In genomic region chr19:39377373-39378362, GRCh38 we compare ENCODE assay signal across 1 cellular context.
TF ChIP-seq lines count a peak whose summit lies in the region.

No MANE protein-coding gene starts in this region.

TF ChIP-seq in liver, 16 proteins besides CTCF, POLR2A, EP300 and RAD21 (continued from another document):
- no peak for TF ChIP-seq TAF1 (conservative IDR thresholded peaks at IDR 0.05)
- TF ChIP-seq, protein P1, sequence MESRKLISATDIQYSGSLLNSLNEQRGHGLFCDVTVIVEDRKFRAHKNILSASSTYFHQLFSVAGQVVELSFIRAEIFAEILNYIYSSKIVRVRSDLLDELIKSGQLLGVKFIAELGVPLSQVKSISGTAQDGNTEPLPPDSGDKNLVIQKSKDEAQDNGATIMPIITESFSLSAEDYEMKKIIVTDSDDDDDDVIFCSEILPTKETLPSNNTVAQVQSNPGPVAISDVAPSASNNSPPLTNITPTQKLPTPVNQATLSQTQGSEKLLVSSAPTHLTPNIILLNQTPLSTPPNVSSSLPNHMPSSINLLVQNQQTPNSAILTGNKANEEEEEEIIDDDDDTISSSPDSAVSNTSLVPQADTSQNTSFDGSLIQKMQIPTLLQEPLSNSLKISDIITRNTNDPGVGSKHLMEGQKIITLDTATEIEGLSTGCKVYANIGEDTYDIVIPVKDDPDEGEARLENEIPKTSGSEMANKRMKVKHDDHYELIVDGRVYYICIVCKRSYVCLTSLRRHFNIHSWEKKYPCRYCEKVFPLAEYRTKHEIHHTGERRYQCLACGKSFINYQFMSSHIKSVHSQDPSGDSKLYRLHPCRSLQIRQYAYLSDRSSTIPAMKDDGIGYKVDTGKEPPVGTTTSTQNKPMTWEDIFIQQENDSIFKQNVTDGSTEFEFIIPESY (IDR thresholded peaks at IDR 0.05): peak; percentile 70
- TF ChIP-seq, protein P2, sequence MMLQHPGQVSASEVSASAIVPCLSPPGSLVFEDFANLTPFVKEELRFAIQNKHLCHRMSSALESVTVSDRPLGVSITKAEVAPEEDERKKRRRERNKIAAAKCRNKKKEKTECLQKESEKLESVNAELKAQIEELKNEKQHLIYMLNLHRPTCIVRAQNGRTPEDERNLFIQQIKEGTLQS (IDR thresholded peaks at IDR 0.05): peak; percentile 82
